ENCODE assay signal across 20 cellular contexts in genomic region chr22:30948930-30949342, GRCh38. TPM values are rescaled to one million over a fixed set of nuclear protein-coding genes. Genes with fewer than 3 reads are reported as not detected.
DNase-seq lines count a peak whose midpoint lies in the region; ATAC-seq and TF ChIP-seq lines count a peak whose summit lies in the region.
"Had no signal": no experiment of that assay in that cellular context is flagged by ENCODE, and none has a peak within 500 bp of the region (broad histone marks: within the 10 kb centered on the region; RNA-seq: fewer than 3 reads in every experiment).

No MANE protein-coding gene starts in this region.

- TF ChIP-seq EP300 in SK-N-SH (IDR thresholded peaks at IDR 0.05; ENCODE audit: borderline replicate concordance in 1 of 2, low read depth in 1 of 2, low read length in 1 of 2): no peak

- no peak overlapping the region for H3K4me2 ChIP-seq in GM23338
- H3K4me2 ChIP-seq in SK-N-SH: no peak overlapping the region
- H3K4me2 ChIP-seq: KMS-11 had no signal

- H3K9me3 Mint-ChIP-seq in GM23338: no peaks in the 10 kb centered on the region
- no peaks in the 10 kb centered on the region for H3K9me3 Mint-ChIP-seq in dendritic cell treated with granulocyte-macrophage colony-stimulating factor and Interleukin-4, amounts not matched to agents 40 ng/mL and 50 ng/mL, for 4 days
- no peaks in the 10 kb centered on the region for H3K9me3 Mint-ChIP-seq in naive thymus-derived CD8-positive, alpha-beta T cell
- H3K9me3 Mint-ChIP-seq in glutamatergic neuron (ENCODE audit: unreplicated experiment): peaks cover 2% of the 10 kb centered on the region
- H3K9me3 Mint-ChIP-seq: activated T-cell treated with anti-CD3 and anti-CD28 coated beads, Interleukin-2, amount 50 U/mL, for 24 hours; natural killer cell treated with Interleukin-12 subunit alpha and Interleukin-12 subunit beta and Interleukin-15 and Interleukin-18, amount 100 ng/mL, for 72 hours; stimulated activated naive CD8-positive, alpha-beta T cell treated with anti-CD3 and anti-CD28 coated beads, Interleukin-15, amount 100 ng/mL, for 72 hours had no signal

- H3K27me3 Mint-ChIP-seq in GM23338 (ENCODE audit: insufficient read depth, low read depth, poor library complexity) (peaks cover 3% of the 10 kb centered on the region), glutamatergic neuron (ENCODE audit: unreplicated experiment) (no peaks in the 10 kb centered on the region)
- H3K27me3 Mint-ChIP-seq in dendritic cell treated with granulocyte-macrophage colony-stimulating factor and Interleukin-4, amounts not matched to agents 40 ng/mL and 50 ng/mL, for 4 days: no peaks in the 10 kb centered on the region
- no peaks in the 10 kb centered on the region for H3K27me3 Mint-ChIP-seq in naive thymus-derived CD8-positive, alpha-beta T cell
- H3K27me3 Mint-ChIP-seq: activated CD4-positive, alpha-beta T cell treated with anti-CD3 and anti-CD28 coated beads, Interleukin-2, amount 10 ng/mL, durations not matched to agents 7 days and 5 days; activated T-cell treated with anti-CD3 and anti-CD28 coated beads, Interleukin-2, amount 50 U/mL, for 24 hours; natural killer cell treated with Interleukin-12 subunit alpha and Interleukin-12 subunit beta and Interleukin-15 and Interleukin-18, amount 100 ng/mL, for 72 hours; stimulated activated naive CD8-positive, alpha-beta T cell treated with anti-CD3 and anti-CD28 coated beads, Interleukin-15, amount 100 ng/mL, for 72 hours had no signal

- H3K36me3 ChIP-seq in GM23338 (ENCODE audit: insufficient read depth) (peaks cover 77% of the 10 kb centered on the region), SK-N-SH (replicated peaks in 1 of 2; ENCODE audit: control insufficient read depth in 1 of 2, insufficient read depth in 2 of 2, low read length in 1 of 2) (peaks cover 24 to 85% of the 10 kb centered on the region in 2 experiments)

- H3K9me2 ChIP-seq in GM23338 (ENCODE audit: insufficient read depth): no peaks in the 10 kb centered on the region
- H3K9me2 ChIP-seq in SK-N-SH: no peaks in the 10 kb centered on the region

- H3K27ac Mint-ChIP-seq in GM23338 (peak overlapping the region; percentile 1; the same call in 1 of the 2 replicates), glutamatergic neuron (ENCODE audit: unreplicated experiment) (no peak overlapping the region)
- H3K27ac Mint-ChIP-seq in dendritic cell treated with granulocyte-macrophage colony-stimulating factor and Interleukin-4, amounts not matched to agents 40 ng/mL and 50 ng/mL, for 4 days: peak overlapping the region; percentile 26
- H3K27ac Mint-ChIP-seq in naive thymus-derived CD8-positive, alpha-beta T cell: peak overlapping the region in 7 of 10 donors; percentile 26 to 83 (median 65)
- H3K27ac Mint-ChIP-seq: activated CD4-positive, alpha-beta T cell treated with anti-CD3 and anti-CD28 coated beads, Interleukin-2, amount 10 ng/mL, durations not matched to agents 7 days and 5 days; activated T-cell treated with anti-CD3 and anti-CD28 coated beads, Interleukin-2, amount 50 U/mL, for 24 hours; natural killer cell treated with Interleukin-12 subunit alpha and Interleukin-12 subunit beta and Interleukin-15 and Interleukin-18, amount 100 ng/mL, for 72 hours; stimulated activated naive CD8-positive, alpha-beta T cell treated with anti-CD3 and anti-CD28 coated beads, Interleukin-15, amount 100 ng/mL, for 72 hours had no signal

- H3K79me2 ChIP-seq in GM23338 (replicated peaks; ENCODE audit: insufficient read depth) (peaks cover 59% of the 10 kb centered on the region), SK-N-SH (ENCODE audit: insufficient read depth) (no peaks in the 10 kb centered on the region)

- intact Hi-C loops in dendritic cell treated with granulocyte-macrophage colony-stimulating factor and Interleukin-4, amounts not matched to agents 40 ng/mL and 50 ng/mL, for 4 days (cut with micrococcal nuclease): loop anchor here (1.0 to 5.0 kb wide), 2 partner anchors 135 to 198 kb away; no protein-coding TSS in a partner anchor

- TF ChIP-seq CTCF in GM23338 (conservative IDR thresholded peaks at IDR 0.05; ENCODE audit: low read depth in 2 of 2): no peak
- TF ChIP-seq CTCF in SK-N-SH (IDR thresholded peaks at IDR 0.05): no peak
- no peak for TF ChIP-seq CTCF in glutamatergic neuron (IDR thresholded peaks at IDR 0.05; ENCODE audit: partially characterized antibody, unreplicated experiment)

- no peak for TF ChIP-seq RAD21 in SK-N-SH (IDR thresholded peaks at IDR 0.05; ENCODE audit: low read length)

- no peak overlapping the region for H3K27ac ChIP-seq in GM23338 (ENCODE audit: low read depth)
- no peak overlapping the region for H3K27ac ChIP-seq in SK-N-SH (ENCODE audit: low read depth in 2 of 2, low read length in 1 of 2)
- H3K27ac ChIP-seq: C4-2B, KMS-11, psoas muscle, SJSA1 had no signal

- H3K4me3 ChIP-seq in GM23338 (no peak overlapping the region), SK-N-SH (ENCODE audit: low read depth in 2 of 2, low read length in 1 of 2) (no peak overlapping the region)
- H3K4me3 ChIP-seq: psoas muscle, SJSA1 had no signal

- DNase-seq in AG08396 (ENCODE audit: low spot score): peak; percentile 39
- peak; percentile 19 for DNase-seq in GM23338 (ENCODE audit: low spot score)
- DNase-seq in naive thymus-derived CD8-positive, alpha-beta T cell: no peak
- no peak for DNase-seq in iPS-NIHi7 (ENCODE audit: extremely low spot score)
- no peak for DNase-seq in kidney glomerular epithelial cell (lab: John Stamatoyannopoulos, UW)
- no peak for DNase-seq in SK-N-SH
- DNase-seq in glutamatergic neuron: no peak
- DNase-seq: activated CD4-positive, alpha-beta T cell treated with anti-CD3 and anti-CD28 coated beads, Interleukin-2, amount 10 ng/mL, durations not matched to agents 7 days and 5 days; activated T-cell treated with anti-CD3 and anti-CD28 coated beads, Interleukin-2, amount 50 U/mL, for 24 hours; amniotic stem cell; DMS79 treated with DMSO at 0.1 percent for 48 hours; NCI-H1417; psoas muscle; stimulated activated naive CD8-positive, alpha-beta T cell treated with anti-CD3 and anti-CD28 coated beads, Interleukin-15, amount 100 ng/mL, for 72 hours; T1000 had no signal

- CTCF ChIA-PET in SK-N-SH (lab: Yijun Ruan, JAX): interaction anchor here (0.8 to 3.1 kb wide), 5 partner anchors 134 to 185 kb away, joined by 3 to 34 read pairs (median 4); no protein-coding TSS in a partner anchor

- POLR2A ChIA-PET in naive thymus-derived CD8-positive, alpha-beta T cell (lab: Charles Lee): interaction anchor here (1.0 to 4.0 kb wide), 3 partner anchors 8 to 270 kb away, joined by 3 to 36 read pairs (median 13); partner anchors contain the start of genes MORC2 and TUG1
- POLR2A ChIA-PET in SK-N-SH (lab: Yijun Ruan, JAX): no interaction called here

- no peaks in the 10 kb centered on the region for H3K4me1 Mint-ChIP-seq in GM23338
- H3K4me1 Mint-ChIP-seq in dendritic cell treated with granulocyte-macrophage colony-stimulating factor and Interleukin-4, amounts not matched to agents 40 ng/mL and 50 ng/mL, for 4 days (ENCODE audit: low read depth): no peaks in the 10 kb centered on the region
- H3K4me1 Mint-ChIP-seq in naive thymus-derived CD8-positive, alpha-beta T cell: peaks cover 50 to 64% (median 56%) of the 10 kb centered on the region in 4 donors
- peaks cover 2% of the 10 kb centered on the region for H3K4me1 Mint-ChIP-seq in glutamatergic neuron (ENCODE audit: low read depth, unreplicated experiment)

- H3K27me3 ChIP-seq in GM23338 (ENCODE audit: insufficient read depth) (no peaks in the 10 kb centered on the region), SK-N-SH (ENCODE audit: insufficient read depth) (no peaks in the 10 kb centered on the region)
- H3K27me3 ChIP-seq: SJSA1 had no signal

- H3K36me3 Mint-ChIP-seq in GM23338 (ENCODE audit: low read depth) (peaks cover 35% of the 10 kb centered on the region), glutamatergic neuron (ENCODE audit: unreplicated experiment) (peaks cover 6% of the 10 kb centered on the region)
- H3K36me3 Mint-ChIP-seq in dendritic cell treated with granulocyte-macrophage colony-stimulating factor and Interleukin-4, amounts not matched to agents 40 ng/mL and 50 ng/mL, for 4 days (ENCODE audit: low read depth): peaks cover 29% of the 10 kb centered on the region
- peaks cover 14 to 52% (median 51%) of the 10 kb centered on the region in 3 donors for H3K36me3 Mint-ChIP-seq in naive thymus-derived CD8-positive, alpha-beta T cell

- WGBS in SK-N-SH (ENCODE audit: low lambda C conversion rate): 86% methylated on average over 3 of the region's 3 CpGs

- H3F3A ChIP-seq in GM23338 (replicated peaks; ENCODE audit: low read depth) (0 out of 2 replicates have a peak, but pooled peaks cover 4% of the 10 kb centered on the region), SK-N-SH (replicated peaks; ENCODE audit: insufficient read depth) (no peaks in the 10 kb centered on the region)

- no peak overlapping the region for H3K4me3 Mint-ChIP-seq in GM23338
- no peak overlapping the region for H3K4me3 Mint-ChIP-seq in dendritic cell treated with granulocyte-macrophage colony-stimulating factor and Interleukin-4, amounts not matched to agents 40 ng/mL and 50 ng/mL, for 4 days
- no peak overlapping the region for H3K4me3 Mint-ChIP-seq in naive thymus-derived CD8-positive, alpha-beta T cell
- H3K4me3 Mint-ChIP-seq in glutamatergic neuron (ENCODE audit: unreplicated experiment): no peak overlapping the region
- H3K4me3 Mint-ChIP-seq: activated CD4-positive, alpha-beta T cell treated with anti-CD3 and anti-CD28 coated beads, Interleukin-2, amount 10 ng/mL, durations not matched to agents 7 days and 5 days; activated T-cell treated with anti-CD3 and anti-CD28 coated beads, Interleukin-2, amount 50 U/mL, for 24 hours; natural killer cell treated with Interleukin-12 subunit alpha and Interleukin-12 subunit beta and Interleukin-15 and Interleukin-18, amount 100 ng/mL, for 72 hours; stimulated activated naive CD8-positive, alpha-beta T cell treated with anti-CD3 and anti-CD28 coated beads, Interleukin-15, amount 100 ng/mL, for 72 hours had no signal

- no peak overlapping the region for H3K9ac ChIP-seq in SK-N-SH
- H3K9ac ChIP-seq: KMS-11 had no signal

- H2AFZ ChIP-seq in GM23338: no peak overlapping the region
- H2AFZ ChIP-seq in SK-N-SH (ENCODE audit: low read depth): no peak overlapping the region

- no peaks in the 10 kb centered on the region for H3K9me3 ChIP-seq in SK-N-SH
- H3K9me3 ChIP-seq: psoas muscle, SJSA1 had no signal

- ATAC-seq in GM23338: peak; percentile 58
- no peak for ATAC-seq in naive thymus-derived CD8-positive, alpha-beta T cell
- ATAC-seq: natural killer cell treated with Interleukin-12 subunit alpha and Interleukin-12 subunit beta and Interleukin-15 and Interleukin-18, amount 100 ng/mL, for 72 hours; psoas muscle; stimulated activated naive CD8-positive, alpha-beta T cell treated with anti-CD3 and anti-CD28 coated beads, Interleukin-15, amount 100 ng/mL, for 72 hours had no signal

- H3K4me1 ChIP-seq in GM23338 (ENCODE audit: insufficient read depth): no peaks in the 10 kb centered on the region
- H3K4me1 ChIP-seq in SK-N-SH (ENCODE audit: control insufficient read depth in 1 of 2, insufficient read depth in 2 of 2, low read depth in 1 of 2, low read length in 1 of 2): peaks cover 0 to 12% of the 10 kb centered on the region in 2 experiments; a peak in 1 of 4 replicates
- H3K4me1 ChIP-seq: SJSA1 had no signal

- H4K20me1 ChIP-seq in GM23338 (replicated peaks; ENCODE audit: insufficient read depth) (peaks cover 47% of the 10 kb centered on the region), SK-N-SH (ENCODE audit: insufficient read depth) (no peaks in the 10 kb centered on the region)

RNA-seq across cellular contexts. Expression of gene MORC2, which starts 19.6 kb away (rescaled TPM):
- total RNA-seq in GM23338 (2014; rRNA removed; shearing (Covaris generic)): 63.3 and 63.8 TPM in 2 replicates
- polyA plus RNA-seq in GM23338 (2016; fragmentation: Nextera tagmentation; extraction: Ambion mirVana) (33.1 and 36.0 TPM in 2 replicates), SK-N-SH (2012; rRNA removed) (7.3 and 8.3 TPM in 2 replicates)
- 10 to 100 TPM; 49.7 to 51.2 TPM for total RNA-seq in naive thymus-derived CD8-positive, alpha-beta T cell
- polyA plus RNA-seq in naive thymus-derived CD8-positive, alpha-beta T cell: 10 to 100 TPM in 1 of 3 donors, 1 to 10 TPM in 2; 6.1 to 22.3 (median 8.0) TPM
- 6.0 and 6.1 TPM in 2 replicates for polyA plus RNA-seq in SK-N-SH (2012; cell fraction: cytosol; rRNA removed)
- 19.7 and 21.7 TPM in 2 replicates for polyA plus RNA-seq in SK-N-SH (2012; cell fraction: nucleus; rRNA removed)
- total RNA-seq in glutamatergic neuron (ENCODE audit: unreplicated experiment): 72.8 TPM

RNA-seq across cellular contexts. Expression of gene TUG1, which starts 20.1 kb away (rescaled TPM):
- total RNA-seq in GM23338 (2014; rRNA removed; shearing (Covaris generic)): 125 and 137 TPM in 2 replicates
- polyA plus RNA-seq in GM23338 (2016; fragmentation: Nextera tagmentation; extraction: Ambion mirVana) (45.1 and 58.3 TPM in 2 replicates), SK-N-SH (2012; rRNA removed) (46.8 and 63.2 TPM in 2 replicates)
- total RNA-seq in naive thymus-derived CD8-positive, alpha-beta T cell: 100 to 1,000 TPM; 161 to 170 TPM
- 10 to 100 TPM; 19.0 to 27.2 (median 19.4) TPM for polyA plus RNA-seq in naive thymus-derived CD8-positive, alpha-beta T cell
- polyA plus RNA-seq in SK-N-SH (2012; cell fraction: cytosol; rRNA removed): 48.4 and 52.5 TPM in 2 replicates
- polyA plus RNA-seq in SK-N-SH (2012; cell fraction: nucleus; rRNA removed): 125 and 190 TPM in 2 replicates
- total RNA-seq in glutamatergic neuron (ENCODE audit: unreplicated experiment): 112 TPM

Comparison
In these comparisons a context has a peak if more than half of its experiments do, and no peak if none do; other contexts are left out.
1. DNase-seq: peak in AG08396 (single experiment) and GM23338 (single experiment); none in naive thymus-derived CD8-positive, alpha-beta T cell (0 of 10), iPS-NIHi7 (single experiment), kidney glomerular epithelial cell (single experiment), SK-N-SH (single experiment) and glutamatergic neuron (single experiment).